13 cellular contexts compared by ENCODE assay signal in genomic region chr1:232472485-232473041, GRCh38.
DNase-seq lines count a peak whose midpoint lies in the region; ATAC-seq and TF ChIP-seq lines count a peak whose summit lies in the region.
"Had no signal": no experiment of that assay in that cellular context is flagged by ENCODE, and none has a peak within 500 bp of the region (broad histone marks: within the 10 kb centered on the region; RNA-seq: fewer than 3 reads in every experiment).

No MANE protein-coding gene starts in this region.

- DNase-seq in AG09309 (ENCODE audit: low read depth) (peak; percentile 78), cardiac fibroblast (ENCODE audit: low read depth in 2 of 2) (peak; percentile 40 to 52), kidney glomerular epithelial cell (lab: John Stamatoyannopoulos, UW) (peak; percentile 14)
- DNase-seq: activated CD4-positive, alpha-beta T cell treated with anti-CD3 and anti-CD28 coated beads, Interleukin-2, amount 50 U/mL, for 4 hours; activated gamma-delta T cell; stimulated activated CD4-positive, alpha-beta T cell treated with anti-CD3 and anti-CD28 coated beads, Interleukin-1b, Interleukin-23, amount 100 ng/mL, for 48 hours; stimulated activated naive B cell treated with anti-CD40 and anti-IgM and Interleukin-4, amounts not matched to agents 10 μg/mL and 1 μg/mL and 100 μg/mL, for 72 hours had no signal

- ATAC-seq in HG03442 (IDR thresholded peaks at IDR 0.05; ENCODE audit: unreplicated experiment) (no peak), HG03460 (IDR thresholded peaks at IDR 0.05; ENCODE audit: unreplicated experiment) (no peak), HG02798 (IDR thresholded peaks at IDR 0.05; ENCODE audit: poor library complexity, unreplicated experiment) (no peak), esophagus mucosa (no peak)
- ATAC-seq: stimulated activated naive B cell treated with anti-CD40 and anti-IgM and Interleukin-4, amounts not matched to agents 10 μg/mL and 1 μg/mL and 100 μg/mL, for 72 hours had no signal

- no peaks in the 10 kb centered on the region for H3K9me3 ChIP-seq in HUES6 (ENCODE audit: control insufficient read depth, insufficient read depth, low read depth, low read length)
- H3K9me3 ChIP-seq: MG63 had no signal

- TF ChIP-seq CTCF in AG09309 (IDR thresholded peaks at IDR 0.05; ENCODE audit: control insufficient read depth, insufficient read depth, low read depth, low read length, missing control alignments) (no peak), cardiac fibroblast (IDR thresholded peaks at IDR 0.05; ENCODE audit: low read depth, low read length) (no peak)

- H3K4me1 ChIP-seq in HUES6 (ENCODE audit: control insufficient read depth, insufficient read depth, low read length) = peaks cover 46% of the 10 kb centered on the region

- peaks cover 14% of the 10 kb centered on the region; the same call in 1 of the 2 replicates for H3K36me3 ChIP-seq in HUES6 (ENCODE audit: control insufficient read depth, insufficient read depth, low read length)

- peaks cover 12% of the 10 kb centered on the region; the same call in 1 of the 2 replicates for H3K27me3 ChIP-seq in HUES6 (ENCODE audit: control insufficient read depth, insufficient read depth, low read length)
- H3K27me3 ChIP-seq: MG63 had no signal

- H3K4me3 ChIP-seq in AG09309 (ENCODE audit: control insufficient read depth, low read depth, low read length) (no peak overlapping the region), HUES6 (ENCODE audit: low read depth, low read length) (peak overlapping the region; percentile 8; the same call in 1 of the 2 replicates), cardiac fibroblast (replicated peaks in 1 of 2; ENCODE audit: low read depth in 2 of 2, low read length in 2 of 2) (no peak overlapping the region)
- H3K4me3 ChIP-seq: MG63 had no signal

- peak overlapping the region; percentile 65 for H3K27ac ChIP-seq in HUES6 (ENCODE audit: low read depth, low read length)

- H3K9ac ChIP-seq in HUES6 (ENCODE audit: low read length) = no peak overlapping the region

Comparison
In these comparisons a context has a peak if more than half of its experiments do, and no peak if none do; other contexts are left out.
1. DNase-seq: peak in every context shown above with its lines; median percentile 78 in AG09309; 46 in cardiac fibroblast; 14 in kidney glomerular epithelial cell.